ENCODE assay signal across 18 cellular contexts in genomic region chr11:44870615-44871176, GRCh38.
"Had no signal": no experiment of that assay in that cellular context is flagged by ENCODE, and none has a peak within 500 bp of the region (broad histone marks: within the 10 kb centered on the region; RNA-seq: fewer than 3 reads in every experiment).

No MANE protein-coding gene starts in this region.

- FAIRE-seq: frontal cortex, keratinocyte had no signal

- DNase-seq: activated CD4-positive, alpha-beta T cell treated with anti-CD3 and anti-CD28 coated beads, Interleukin-2, amount 50 U/mL, for 48 hours; activated CD8-positive, alpha-beta memory T cell treated with anti-CD3 and anti-CD28 coated beads, Interleukin-2, amount 10 ng/mL, durations not matched to agents 7 days and 5 days; activated gamma-delta T cell; activated T-cell treated with anti-CD3 and anti-CD28 coated beads, Interleukin-2, amount 50 U/mL, for 4 hours; amygdala; left ventricle myocardium inferior; mesenchymal stem cell; right cardiac atrium; spleen; stimulated activated CD4-positive, alpha-beta T cell treated with anti-CD3 and anti-CD28 coated beads, Interleukin-2, amount 100 ng/mL, for 24 hours; stimulated activated naive CD4-positive, alpha-beta T cell treated with Interleukin-2 at 50 U/mL for 16 hours; upper lobe of right lung had no signal

- H3K4me3 Mint-ChIP-seq: activated CD8-positive, alpha-beta memory T cell treated with anti-CD3 and anti-CD28 coated beads, Interleukin-2, amount 10 ng/mL, durations not matched to agents 7 days and 5 days; activated naive CD8-positive, alpha-beta T cell; activated T-cell treated with anti-CD3 and anti-CD28 coated beads, Interleukin-2, amount 50 U/mL, for 4 hours had no signal

- H3K27me3 Mint-ChIP-seq: activated naive CD8-positive, alpha-beta T cell had no signal

- H3K27ac ChIP-seq: parathyroid adenoma, spleen, suprapubic skin, upper lobe of right lung had no signal

- H3K4me1 ChIP-seq: parathyroid adenoma, suprapubic skin, upper lobe of right lung had no signal

- H3K4me3 ChIP-seq: left ventricle myocardium inferior, spleen, suprapubic skin, upper lobe of right lung had no signal

- H3K9me3 ChIP-seq: suprapubic skin, upper lobe of right lung had no signal

- H3K27ac Mint-ChIP-seq: activated CD8-positive, alpha-beta memory T cell treated with anti-CD3 and anti-CD28 coated beads, Interleukin-2, amount 10 ng/mL, durations not matched to agents 7 days and 5 days; activated naive CD8-positive, alpha-beta T cell had no signal

- H3K36me3 Mint-ChIP-seq: activated CD8-positive, alpha-beta memory T cell treated with anti-CD3 and anti-CD28 coated beads, Interleukin-2, amount 10 ng/mL, durations not matched to agents 7 days and 5 days had no signal

- ATAC-seq: activated CD4-positive, CD25-positive, alpha-beta regulatory T cell treated with anti-CD3 and anti-CD28 coated beads, Interleukin-2, amount 50 U/mL, for 24 hours; activated CD8-positive, alpha-beta memory T cell treated with anti-CD3 and anti-CD28 coated beads, Interleukin-2, amount 10 ng/mL, durations not matched to agents 7 days and 5 days; activated T-cell treated with anti-CD3 and anti-CD28 coated beads, Interleukin-2, amount 50 U/mL, for 4 hours; right cardiac atrium; upper lobe of right lung had no signal
